Comparison of ENCODE assay signal across 8 cellular contexts in genomic region chr3:45599424-45599886, GRCh38. TPM values are rescaled to one million over a fixed set of nuclear protein-coding genes. Genes with fewer than 3 reads are reported as not detected.
A peak's percentile ranks its signal among the peaks of the same experiment; 100 is the strongest.
DNase-seq lines count a peak whose midpoint lies in the region; ATAC-seq and TF ChIP-seq lines count a peak whose summit lies in the region.

No MANE protein-coding gene starts in this region.

- H3K4me1 ChIP-seq in lung (ENCODE audit: control insufficient read depth in 2 of 2, insufficient read depth in 2 of 2, low read length in 2 of 2) (peaks cover 28 to 41% of the 10 kb centered on the region in 2 donors), thyroid gland (peaks cover 70% of the 10 kb centered on the region in 2 donors)

- CTCF ChIA-PET in activated CD8-positive, alpha-beta T cell treated with anti-CD3 and anti-CD28 coated beads, Interleukin-2, amount 10 ng/mL, durations not matched to agents 7 days and 5 days (lab: Charles Lee), result interaction anchor here (0.8 to 1.4 kb wide), 2 partner anchors 55 to 56 kb away, joined by 3 to 7 read pairs; no protein-coding TSS in a partner anchor
- CTCF ChIA-PET in activated CD8-positive, alpha-beta T cell treated with anti-CD3 and anti-CD28 coated beads for 36 hours (lab: Charles Lee), result interaction anchor here (0.9 to 3.1 kb wide), 4 partner anchors 30 to 88 kb away, joined by 3 to 12 read pairs (median 4); no protein-coding TSS in a partner anchor

- H3K36me3 ChIP-seq in lung (ENCODE audit: control insufficient read depth in 2 of 2, insufficient read depth in 2 of 2, low read length in 2 of 2) (peaks cover 0 to 8% of the 10 kb centered on the region in 2 donors), thyroid gland (no peaks in the 10 kb centered on the region)

- no peaks in the 10 kb centered on the region for H3K9me3 ChIP-seq in lung (ENCODE audit: control insufficient read depth in 2 of 2, insufficient read depth in 1 of 2, low read length in 1 of 2)
- no peaks in the 10 kb centered on the region for H3K9me3 ChIP-seq in thyroid gland

- intact Hi-C loops in activated CD8-positive, alpha-beta T cell treated with anti-CD3 and anti-CD28 coated beads for 36 hours (cut with micrococcal nuclease), result no loop called here
- intact Hi-C loops in thyroid gland (cut with DNase I), result no loop called here

- peaks cover 68% of the 10 kb centered on the region for H3K36me3 Mint-ChIP-seq in activated CD8-positive, alpha-beta T cell treated with anti-CD3 and anti-CD28 coated beads, Interleukin-2, amount 10 ng/mL, durations not matched to agents 7 days and 5 days (ENCODE audit: low read depth)
- H3K36me3 Mint-ChIP-seq in activated CD8-positive, alpha-beta T cell treated with anti-CD3 and anti-CD28 coated beads for 36 hours (ENCODE audit: low read depth), result peaks cover 38% of the 10 kb centered on the region
- peaks cover 23% of the 10 kb centered on the region for H3K36me3 Mint-ChIP-seq in activated naive CD8-positive, alpha-beta T cell treated with anti-CD3 and anti-CD28 coated beads, Interleukin-2, amount 10 ng/mL, durations not matched to agents 7 days and 5 days

- H3K27ac ChIP-seq in lung (ENCODE audit: low read depth in 1 of 2, low read length in 1 of 2), result peak overlapping the region; percentile 46 to 69
- H3K27ac ChIP-seq in thyroid gland, result peak overlapping the region; percentile 17 to 65 (median 47)

- TF ChIP-seq POLR2A in thyroid gland (IDR thresholded peaks at IDR 0.05), result no peak

- 51 to 63% methylated on average over 6 of the region's 6 CpGs for WGBS in lung, 2 donors
- WGBS in thyroid gland, 2 donors, result 30 to 61% methylated on average over 5 to 6 of the region's 6 CpGs

- H3K9me3 Mint-ChIP-seq in activated CD8-positive, alpha-beta T cell treated with anti-CD3 and anti-CD28 coated beads, Interleukin-2, amount 10 ng/mL, durations not matched to agents 7 days and 5 days (ENCODE audit: insufficient read depth), result no peaks in the 10 kb centered on the region
- H3K9me3 Mint-ChIP-seq in activated CD8-positive, alpha-beta T cell treated with anti-CD3 and anti-CD28 coated beads for 36 hours, result no peaks in the 10 kb centered on the region
- no peaks in the 10 kb centered on the region for H3K9me3 Mint-ChIP-seq in activated naive CD8-positive, alpha-beta T cell treated with anti-CD3 and anti-CD28 coated beads, Interleukin-2, amount 10 ng/mL, durations not matched to agents 7 days and 5 days

- peak overlapping the region; percentile 38 for H3K4me3 Mint-ChIP-seq in activated CD8-positive, alpha-beta T cell treated with anti-CD3 and anti-CD28 coated beads, Interleukin-2, amount 10 ng/mL, durations not matched to agents 7 days and 5 days
- H3K4me3 Mint-ChIP-seq in activated CD8-positive, alpha-beta T cell treated with anti-CD3 and anti-CD28 coated beads for 36 hours, result no peak overlapping the region
- peak overlapping the region; percentile 48 for H3K4me3 Mint-ChIP-seq in activated naive CD8-positive, alpha-beta T cell treated with anti-CD3 and anti-CD28 coated beads, Interleukin-2, amount 10 ng/mL, durations not matched to agents 7 days and 5 days

- no peaks in the 10 kb centered on the region for H3K27me3 Mint-ChIP-seq in activated CD8-positive, alpha-beta T cell treated with anti-CD3 and anti-CD28 coated beads, Interleukin-2, amount 10 ng/mL, durations not matched to agents 7 days and 5 days (ENCODE audit: low read depth)
- H3K27me3 Mint-ChIP-seq in activated CD8-positive, alpha-beta T cell treated with anti-CD3 and anti-CD28 coated beads for 36 hours, result no peaks in the 10 kb centered on the region
- H3K27me3 Mint-ChIP-seq in activated naive CD8-positive, alpha-beta T cell treated with anti-CD3 and anti-CD28 coated beads, Interleukin-2, amount 10 ng/mL, durations not matched to agents 7 days and 5 days, result no peaks in the 10 kb centered on the region

- POLR2A ChIA-PET in activated CD8-positive, alpha-beta T cell treated with anti-CD3 and anti-CD28 coated beads, Interleukin-2, amount 10 ng/mL, durations not matched to agents 7 days and 5 days (lab: Charles Lee), result no interaction called here
- POLR2A ChIA-PET in activated CD8-positive, alpha-beta T cell treated with anti-CD3 and anti-CD28 coated beads for 36 hours (lab: Charles Lee), result no interaction called here
- POLR2A ChIA-PET in activated naive CD8-positive, alpha-beta T cell treated with anti-CD3 and anti-CD28 coated beads, Interleukin-2, amount 10 ng/mL, durations not matched to agents 7 days and 5 days (lab: Charles Lee), result no interaction called here

- H3K4me3 ChIP-seq in lung (peak overlapping the region; percentile 16), thyroid gland (replicated peaks in 1 of 3) (no peak overlapping the region)

- ATAC-seq in activated CD8-positive, alpha-beta T cell treated with anti-CD3 and anti-CD28 coated beads, Interleukin-2, amount 10 ng/mL, durations not matched to agents 7 days and 5 days, result no peak
- ATAC-seq in activated CD8-positive, alpha-beta T cell treated with anti-CD3 and anti-CD28 coated beads for 36 hours, result no peak
- ATAC-seq in activated naive CD8-positive, alpha-beta T cell treated with anti-CD3 and anti-CD28 coated beads, Interleukin-2, amount 10 ng/mL, durations not matched to agents 7 days and 5 days (ENCODE audit: low read depth), result peak; percentile 32
- no peak for ATAC-seq in lung (ENCODE audit: insufficient read depth, low FRiP score)
- ATAC-seq in GM18868 (IDR thresholded peaks at IDR 0.05; ENCODE audit: unreplicated experiment), result no peak
- ATAC-seq in GM18909 (IDR thresholded peaks at IDR 0.05; ENCODE audit: poor library complexity, unreplicated experiment), result no peak

- no peaks in the 10 kb centered on the region for H3K27me3 ChIP-seq in lung (ENCODE audit: control insufficient read depth, insufficient read depth)
- H3K27me3 ChIP-seq in thyroid gland, result no peaks in the 10 kb centered on the region

- DNase-seq in activated CD8-positive, alpha-beta T cell treated with anti-CD3 and anti-CD28 coated beads, Interleukin-2, amount 10 ng/mL, durations not matched to agents 7 days and 5 days, result no peak
- DNase-seq in activated CD8-positive, alpha-beta T cell treated with anti-CD3 and anti-CD28 coated beads for 36 hours, result no peak
- no peak for DNase-seq in activated naive CD8-positive, alpha-beta T cell treated with anti-CD3 and anti-CD28 coated beads, Interleukin-2, amount 10 ng/mL, durations not matched to agents 7 days and 5 days
- DNase-seq in lung (ENCODE audit: low spot score) (no peak), thyroid gland (peak; percentile 45 to 66), ureter (ENCODE audit: low spot score) (no peak)

- TF ChIP-seq CTCF in activated CD8-positive, alpha-beta T cell treated with anti-CD3 and anti-CD28 coated beads for 36 hours (IDR thresholded peaks at IDR 0.05), result no peak
- TF ChIP-seq CTCF in lung (IDR thresholded peaks at IDR 0.05; ENCODE audit: control extremely low read depth, extremely low read depth) (no peak), thyroid gland (IDR thresholded peaks at IDR 0.05) (no peak)

- peak overlapping the region; percentile 47 for H3K27ac Mint-ChIP-seq in activated CD8-positive, alpha-beta T cell treated with anti-CD3 and anti-CD28 coated beads, Interleukin-2, amount 10 ng/mL, durations not matched to agents 7 days and 5 days
- no peak overlapping the region for H3K27ac Mint-ChIP-seq in activated CD8-positive, alpha-beta T cell treated with anti-CD3 and anti-CD28 coated beads for 36 hours
- peak overlapping the region; percentile 24 for H3K27ac Mint-ChIP-seq in activated naive CD8-positive, alpha-beta T cell treated with anti-CD3 and anti-CD28 coated beads, Interleukin-2, amount 10 ng/mL, durations not matched to agents 7 days and 5 days

- peaks cover 55% of the 10 kb centered on the region for H3K4me1 Mint-ChIP-seq in activated CD8-positive, alpha-beta T cell treated with anti-CD3 and anti-CD28 coated beads, Interleukin-2, amount 10 ng/mL, durations not matched to agents 7 days and 5 days (ENCODE audit: low read depth)
- peaks cover 52% of the 10 kb centered on the region for H3K4me1 Mint-ChIP-seq in activated CD8-positive, alpha-beta T cell treated with anti-CD3 and anti-CD28 coated beads for 36 hours (ENCODE audit: low read depth)
- H3K4me1 Mint-ChIP-seq in activated naive CD8-positive, alpha-beta T cell treated with anti-CD3 and anti-CD28 coated beads, Interleukin-2, amount 10 ng/mL, durations not matched to agents 7 days and 5 days, result peaks cover 49% of the 10 kb centered on the region

RNA-seq across cellular contexts. Expression of gene LIMD1, which starts 4.9 kb away (rescaled TPM):
- total RNA-seq in activated CD8-positive, alpha-beta T cell treated with anti-CD3 and anti-CD28 coated beads, Interleukin-2, amount 10 ng/mL, durations not matched to agents 7 days and 5 days, result 10 to 100 TPM; 48.4 to 49.4 TPM
- 10 to 100 TPM; 34.5 to 36.5 TPM for total RNA-seq in activated CD8-positive, alpha-beta T cell treated with anti-CD3 and anti-CD28 coated beads for 36 hours
- total RNA-seq in activated naive CD8-positive, alpha-beta T cell treated with anti-CD3 and anti-CD28 coated beads, Interleukin-2, amount 10 ng/mL, durations not matched to agents 7 days and 5 days, result 10 to 100 TPM; 47.3 to 47.5 TPM
- 100 to 1,000 TPM in 1 of 2 donors, 10 to 100 TPM in 1; 70.0 to 123 TPM for total RNA-seq in lung
- 10 to 100 TPM in 1 of 2 donors, 1 to 10 TPM in 1; 9.3 to 18.5 TPM for polyA plus RNA-seq in lung
- 10 to 100 TPM; 43.4 to 59.2 (median 52.1) TPM for total RNA-seq in thyroid gland
- total RNA-seq in ureter, result 62.5 TPM

Comparison
In these comparisons a context has a peak if more than half of its experiments do, and no peak if none do; other contexts are left out.
1. DNase-seq: peak in thyroid gland (2 of 2); none in activated CD8-positive, alpha-beta T cell treated with anti-CD3 and anti-CD28 coated beads, Interleukin-2, amount 10 ng/mL, durations not matched to agents 7 days and 5 days (single experiment), activated CD8-positive, alpha-beta T cell treated with anti-CD3 and anti-CD28 coated beads for 36 hours (single experiment), activated naive CD8-positive, alpha-beta T cell treated with anti-CD3 and anti-CD28 coated beads, Interleukin-2, amount 10 ng/mL, durations not matched to agents 7 days and 5 days (single experiment), lung (single experiment) and ureter (single experiment).